ENCODE assay signal across 1 cellular context in genomic region chr10:43137971-43138756, GRCh38.
TF ChIP-seq lines count a peak whose summit lies in the region.

Gene CSGALNACT2 (plus strand): TSS chr10:43138445. CDS start chr10:43155150, 16,705 bp downstream.

TF ChIP-seq in HEK293, 187 proteins besides CTCF, POLR2A, EP300 and RAD21 (continued from another document):
- TF ChIP-seq ZBTB11 (tag by site-specific recombination; conservative IDR thresholded peaks at IDR 0.05; ENCODE audit: low read depth): peak; percentile 73; the same call in 1 of the 2 replicates
- peak; percentile 20; the same call in 1 of the 2 replicates for TF ChIP-seq ELK4 (IDR thresholded peaks at IDR 0.05; ENCODE audit: borderline replicate concordance, low read depth, low read length)
- TF ChIP-seq ZNF692 (tag by site-specific recombination; IDR thresholded peaks at IDR 0.05): peak; percentile 48
- TF ChIP-seq ZNF629 (tag by site-specific recombination; IDR thresholded peaks at IDR 0.05): peak; percentile 26; the same call in 1 of the 2 replicates
- TF ChIP-seq KLF8 (tag by site-specific recombination; IDR thresholded peaks at IDR 0.05): peak; percentile 24; the same call in 1 of the 2 replicates
- TF ChIP-seq ZNF398 (tag by site-specific recombination; IDR thresholded peaks at IDR 0.05): 0 out of 2 replicates have a peak, but pooled peaks have one; percentile 40
- no peak for TF ChIP-seq ZNF133 (tag by site-specific recombination; IDR thresholded peaks at IDR 0.05)
- TF ChIP-seq ZNF560 (tag by site-specific recombination; IDR thresholded peaks at IDR 0.05; ENCODE audit: borderline replicate concordance): no peak
- no peak for TF ChIP-seq ATF2 (tag by site-specific recombination; IDR thresholded peaks at IDR 0.05; ENCODE audit: low read depth)
- TF ChIP-seq SCRT2 (tag by site-specific recombination; IDR thresholded peaks at IDR 0.05): peak; percentile 92
- TF ChIP-seq ZFP3 (tag by site-specific recombination; IDR thresholded peaks at IDR 0.05; ENCODE audit: low read depth): no peak
- no peak for TF ChIP-seq ZBTB6 (tag by site-specific recombination; IDR thresholded peaks at IDR 0.05)
- peak; percentile 95 for TF ChIP-seq ZBTB20 (tag by site-specific recombination; IDR thresholded peaks at IDR 0.05)
- peak; percentile 56 for TF ChIP-seq ZEB2 (tag by site-specific recombination; IDR thresholded peaks at IDR 0.05)
- no peak for TF ChIP-seq ZNF747 (tag by site-specific recombination; IDR thresholded peaks at IDR 0.05)
- TF ChIP-seq ZNF2 (tag by site-specific recombination; IDR thresholded peaks at IDR 0.05): 0 out of 2 replicates have a peak, but pooled peaks have one; percentile 38
- TF ChIP-seq TRIM28 (IDR thresholded peaks at IDR 0.05; ENCODE audit: borderline replicate concordance, low read length): no peak
- TF ChIP-seq ZBTB26 (tag by site-specific recombination; optimal IDR thresholded peaks at IDR 0.05): peak; percentile 91
- peak; percentile 57 for TF ChIP-seq ZNF501 (tag by site-specific recombination; IDR thresholded peaks at IDR 0.05)
- 0 out of 2 replicates have a peak, but pooled peaks have one; percentile 15 for TF ChIP-seq ZNF394 (tag by site-specific recombination; IDR thresholded peaks at IDR 0.05; ENCODE audit: borderline replicate concordance)
- TF ChIP-seq ZXDB (tag by site-specific recombination; IDR thresholded peaks at IDR 0.05): peak; percentile 38
- TF ChIP-seq ZNF157 (tag by site-specific recombination; IDR thresholded peaks at IDR 0.05): no peak
- 0 out of 2 replicates have a peak, but pooled peaks have one; percentile 37 for TF ChIP-seq KLF1 (tag by site-specific recombination; IDR thresholded peaks at IDR 0.05)
- TF ChIP-seq SP3 (tag by site-specific recombination; IDR thresholded peaks at IDR 0.05): peak; percentile 32; the same call in 1 of the 2 replicates
